Comparison of ENCODE assay signal across 23 cellular contexts in the genomic region with DNA sequence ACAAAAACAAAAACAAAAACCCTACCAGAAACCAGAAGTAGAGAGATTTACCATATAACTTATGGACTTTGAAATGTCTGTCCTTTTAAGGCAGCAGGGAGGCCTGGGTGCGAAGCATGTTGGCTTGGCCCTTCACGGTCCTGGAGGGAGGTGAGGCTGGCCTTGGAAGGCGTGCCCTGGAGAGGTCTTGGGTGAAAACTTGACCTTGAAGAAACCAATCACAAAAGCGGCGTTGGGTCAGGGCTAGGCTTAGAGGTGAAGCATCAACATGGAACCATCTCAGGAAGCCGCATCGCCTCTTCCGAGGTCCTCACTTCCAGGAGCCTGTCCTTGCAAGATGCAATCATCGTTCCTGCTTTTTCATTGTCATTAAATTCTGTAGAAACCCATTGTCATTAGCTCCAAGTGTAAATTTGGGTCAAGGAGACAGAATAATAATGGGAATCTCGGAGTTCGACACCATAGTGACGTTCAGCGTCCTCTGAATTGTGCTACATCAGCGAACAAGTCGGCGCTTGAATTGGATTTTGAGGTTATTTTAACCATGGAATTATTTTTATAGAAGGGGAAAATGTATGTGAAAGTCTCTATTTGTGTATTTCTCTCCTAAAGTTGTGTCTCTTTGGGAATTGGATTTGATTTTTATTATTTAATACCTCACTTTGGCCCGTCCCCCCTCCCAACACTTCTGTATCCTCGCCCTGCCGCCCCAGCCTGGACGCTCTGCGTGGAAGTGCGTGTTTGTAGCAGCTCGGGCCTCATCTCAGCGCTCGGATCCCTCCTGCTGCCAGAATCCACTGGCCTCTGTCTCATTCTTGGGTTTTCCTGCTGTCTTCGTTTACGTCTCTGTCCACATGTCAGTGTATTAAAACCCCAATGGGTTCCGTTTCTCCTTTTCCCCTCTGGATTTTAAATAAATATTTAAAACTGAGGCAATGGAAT. TPM values are rescaled to one million over a fixed set of nuclear protein-coding genes. Genes with fewer than 3 reads are reported as not detected.
DNase-seq lines count a peak whose midpoint lies in the region; ATAC-seq and TF ChIP-seq lines count a peak whose summit lies in the region.
"Had no signal": no experiment of that assay in that cellular context is flagged by ENCODE, and none has a peak within 500 bp of the region (broad histone marks: within the 10 kb centered on the region; RNA-seq: fewer than 3 reads in every experiment).

No MANE protein-coding gene starts in this region.

- peak; percentile 2 to 7 for DNase-seq in activated T-cell treated with anti-CD3 and anti-CD28 coated beads, Interleukin-2, amount 50 U/mL, for 48 hours
- no peak for DNase-seq in activated T-cell treated with anti-CD3 and anti-CD28 coated beads for 4 hours
- DNase-seq in body of pancreas: peak in 3 of 4 donors; percentile 1 to 7 (median 2)
- peak; percentile 69 for DNase-seq in mesenteric fat pad (ENCODE audit: low spot score)
- DNase-seq in vagina (ENCODE audit: extremely low spot score in 2 of 2): peak; percentile 52 to 80
- no peak for DNase-seq in activated naive CD4-positive, alpha-beta T cell treated with Interleukin-2 at 50 U/mL for 16 hours
- DNase-seq in G401 (ENCODE audit: low spot score): no peak
- DNase-seq: activated CD4-positive, alpha-beta T cell treated with anti-CD3 and anti-CD28 coated beads for 4 hours; BE2C; dermis blood vessel endothelial cell; GOT3; NCI-H1417; NCI-H510A; NK-92 treated with Interleukin-12 subunit alpha and Interleukin-12 subunit beta, amount 100 ng/mL, for 24 hours; SJCRH30 had no signal

- H3K27me3 ChIP-seq in body of pancreas (no peaks in the 10 kb centered on the region), vagina (no peaks in the 10 kb centered on the region)
- H3K27me3 ChIP-seq: BE2C, heart left ventricle, SJCRH30, suprapubic skin had no signal

- H3K4me1 ChIP-seq in body of pancreas: peaks cover 12% of the 10 kb centered on the region
- no peaks in the 10 kb centered on the region for H3K4me1 ChIP-seq in vagina
- H3K4me1 ChIP-seq: BE2C, heart left ventricle, SJCRH30, suprapubic skin had no signal

- no peak for ATAC-seq in body of pancreas
- no peak for ATAC-seq in GM21717 (IDR thresholded peaks at IDR 0.05; ENCODE audit: unreplicated experiment)
- ATAC-seq: heart left ventricle, Panc1, T-cell had no signal

- 91% methylated on average over 28 of the region's 28 CpGs for WGBS in body of pancreas, 2 donors

- no peak overlapping the region for H3K4me3 ChIP-seq in body of pancreas
- H3K4me3 ChIP-seq in vagina: no peak overlapping the region
- H3K4me3 ChIP-seq: heart left ventricle, SJCRH30, suprapubic skin had no signal

- no peak for TF ChIP-seq CTCF in body of pancreas (IDR thresholded peaks at IDR 0.05)
- no peak for TF ChIP-seq CTCF in vagina (IDR thresholded peaks at IDR 0.05)

- H3K36me3 ChIP-seq in body of pancreas (replicated peaks in 1 of 2; ENCODE audit: insufficient read depth in 1 of 2, low read depth in 2 of 2) (no peaks in the 10 kb centered on the region), vagina (peaks cover 0 to 8% of the 10 kb centered on the region in 2 donors)
- H3K36me3 ChIP-seq: BE2C had no signal

- H3K9me3 ChIP-seq in body of pancreas (no peaks in the 10 kb centered on the region), vagina (no peaks in the 10 kb centered on the region)
- H3K9me3 ChIP-seq: BE2C, SJCRH30, suprapubic skin had no signal

- intact Hi-C loops in body of pancreas (cut with DNase I): no loop called here
- intact Hi-C loops in vagina (cut with DNase I): no loop called here

- TF ChIP-seq POLR2A in body of pancreas (IDR thresholded peaks at IDR 0.05): no peak
- TF ChIP-seq POLR2A in vagina (IDR thresholded peaks at IDR 0.05): no peak

- in situ Hi-C loops in G401 (cut with HindIII; ENCODE audit: low sequenced_read_pairs): no loop called here

- no peak overlapping the region for H3K27ac ChIP-seq in body of pancreas
- no peak overlapping the region for H3K27ac ChIP-seq in vagina
- H3K27ac ChIP-seq: heart left ventricle, SJCRH30, suprapubic skin had no signal

RNA-seq across cellular contexts. Expression of a gene that starts 11.1 kb away (rescaled TPM):
- total RNA-seq in body of pancreas: 10 to 100 TPM in 1 of 2 donors, not detected in 1; 43.8 TPM
- total RNA-seq in mesenteric fat pad: 0.64 TPM
- total RNA-seq in vagina: not detected
- total RNA-seq in G401 (2014; rRNA removed; shearing (Covaris generic)): not detected in 2 replicates
- total RNA-seq: A172, dermis blood vessel endothelial cell, mononuclear cell, SJCRH30 had no signal

RNA-seq across cellular contexts. Expression of a gene that starts 17.8 kb away (rescaled TPM):
- total RNA-seq in body of pancreas (not detected), mesenteric fat pad (not detected), vagina (not detected)
- total RNA-seq in G401 (2014; rRNA removed; shearing (Covaris generic)): not detected in 2 replicates
- total RNA-seq: A172, dermis blood vessel endothelial cell, heart left ventricle, M059J, mononuclear cell, SJCRH30 had no signal

Comparison
In these comparisons a context has a peak if more than half of its experiments do, and no peak if none do; other contexts are left out.
1. DNase-seq: peak in activated T-cell treated with anti-CD3 and anti-CD28 coated beads, Interleukin-2, amount 50 U/mL, for 48 hours (2 of 2), body of pancreas (3 of 4), mesenteric fat pad (single experiment) and vagina (2 of 2); none in activated T-cell treated with anti-CD3 and anti-CD28 coated beads for 4 hours (single experiment), activated naive CD4-positive, alpha-beta T cell treated with Interleukin-2 at 50 U/mL for 16 hours (single experiment) and G401 (single experiment).